ENCODE assay signal across 22 cellular contexts in the genomic region with DNA sequence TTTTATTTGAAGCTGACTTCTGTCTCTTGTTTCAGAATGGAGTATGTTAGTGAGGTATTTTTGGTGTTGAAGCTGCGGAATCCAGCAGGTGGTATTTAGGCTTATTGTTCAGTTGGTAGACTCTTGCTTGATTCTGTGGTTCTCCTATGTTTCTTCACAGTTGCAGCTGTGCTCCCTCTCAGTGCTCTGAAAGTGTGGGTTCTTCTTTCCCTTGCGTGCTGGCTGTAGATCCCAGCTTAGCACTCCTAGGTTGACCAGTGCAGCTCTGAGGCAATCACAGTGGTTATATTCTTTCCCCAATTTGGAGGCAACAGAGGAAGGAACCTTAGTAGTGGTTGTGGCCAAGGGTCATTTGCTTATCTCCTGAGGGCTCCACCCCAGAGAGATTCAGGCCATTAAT.
DNase-seq lines count a peak whose midpoint lies in the region; ATAC-seq and TF ChIP-seq lines count a peak whose summit lies in the region.
"Had no signal": no experiment of that assay in that cellular context is flagged by ENCODE, and none has a peak within 500 bp of the region (broad histone marks: within the 10 kb centered on the region; RNA-seq: fewer than 3 reads in every experiment).

No MANE protein-coding gene starts in this region.

- no peak overlapping the region for H3K27ac ChIP-seq in A673 (ENCODE audit: low read depth, low read length, poor library complexity, severe bottlenecking)
- H3K27ac ChIP-seq: KMS-11 had no signal

- no peak for TF ChIP-seq CTCF in neural crest cell (conservative IDR thresholded peaks at IDR 0.05)
- no peak for TF ChIP-seq CTCF in CD14-positive monocyte (IDR thresholded peaks at IDR 0.05)
- no peak for TF ChIP-seq CTCF in A673 (conservative IDR thresholded peaks at IDR 0.05; ENCODE audit: low read depth, low read length)

- no peak overlapping the region for H3K4me3 ChIP-seq in A673 (ENCODE audit: low read depth, low read length, poor library complexity, severe bottlenecking)

- H3K36me3 ChIP-seq in A673 (ENCODE audit: insufficient read depth, low read length, poor library complexity, severe bottlenecking) = no peaks in the 10 kb centered on the region
- H3K36me3 ChIP-seq: BE2C had no signal

- no peaks in the 10 kb centered on the region for H3K36me3 Mint-ChIP-seq in activated T-cell treated with anti-CD3 and anti-CD28 coated beads, Interleukin-2, amount 50 U/mL, for 72 hours (ENCODE audit: insufficient read depth in 2 of 2)
- H3K36me3 Mint-ChIP-seq in activated T-cell treated with anti-CD3 and anti-CD28 coated beads, Interleukin-2, amount 50 U/mL, for 24 hours (ENCODE audit: low read depth) = no peaks in the 10 kb centered on the region
- H3K36me3 Mint-ChIP-seq in neural crest cell (ENCODE audit: low read depth) (peaks cover 2% of the 10 kb centered on the region), CD14-positive monocyte (no peaks in the 10 kb centered on the region)
- H3K36me3 Mint-ChIP-seq: CD4-positive, alpha-beta memory T cell had no signal

- H3K4me1 Mint-ChIP-seq in activated T-cell treated with anti-CD3 and anti-CD28 coated beads, Interleukin-2, amount 50 U/mL, for 72 hours (ENCODE audit: low read depth) = peaks cover 7% of the 10 kb centered on the region
- H3K4me1 Mint-ChIP-seq in activated T-cell treated with anti-CD3 and anti-CD28 coated beads, Interleukin-2, amount 50 U/mL, for 24 hours (ENCODE audit: low read depth) = peaks cover 5% of the 10 kb centered on the region
- no peaks in the 10 kb centered on the region for H3K4me1 Mint-ChIP-seq in neural crest cell
- H3K4me1 Mint-ChIP-seq in CD14-positive monocyte = peaks cover 19% of the 10 kb centered on the region
- H3K4me1 Mint-ChIP-seq: CD4-positive, alpha-beta memory T cell had no signal

- H3K9me3 ChIP-seq in A673 (ENCODE audit: low read depth, low read length, poor library complexity, severe bottlenecking) = no peaks in the 10 kb centered on the region
- H3K9me3 ChIP-seq: BE2C had no signal

- no peak overlapping the region for H3K4me3 Mint-ChIP-seq in activated T-cell treated with anti-CD3 and anti-CD28 coated beads, Interleukin-2, amount 50 U/mL, for 72 hours
- no peak overlapping the region for H3K4me3 Mint-ChIP-seq in activated T-cell treated with anti-CD3 and anti-CD28 coated beads, Interleukin-2, amount 50 U/mL, for 24 hours
- H3K4me3 Mint-ChIP-seq in neural crest cell (no peak overlapping the region), CD14-positive monocyte (peak overlapping the region in 1 of 2 donors; percentile 21)
- H3K4me3 Mint-ChIP-seq: CD4-positive, alpha-beta memory T cell had no signal

- no peaks in the 10 kb centered on the region for H3K27me3 ChIP-seq in A673 (replicated peaks; ENCODE audit: insufficient read depth, low read depth, low read length, poor library complexity)
- H3K27me3 ChIP-seq: BE2C had no signal

- H3K27ac Mint-ChIP-seq in activated T-cell treated with anti-CD3 and anti-CD28 coated beads, Interleukin-2, amount 50 U/mL, for 72 hours = peak overlapping the region; percentile 13
- H3K27ac Mint-ChIP-seq in activated T-cell treated with anti-CD3 and anti-CD28 coated beads, Interleukin-2, amount 50 U/mL, for 24 hours = no peak overlapping the region
- H3K27ac Mint-ChIP-seq in neural crest cell (ENCODE audit: unreplicated experiment) (peak overlapping the region; percentile 73), CD14-positive monocyte (peak overlapping the region in 3 of 7 donors; percentile 1 to 58 (median 3))
- H3K27ac Mint-ChIP-seq: CD4-positive, alpha-beta memory T cell had no signal

- CTCF ChIA-PET in A673 (lab: Charles Lee) = no interaction called here

- no peak for DNase-seq in activated T-cell treated with anti-CD3 and anti-CD28 coated beads, Interleukin-2, amount 50 U/mL, for 72 hours
- DNase-seq in activated T-cell treated with anti-CD3 and anti-CD28 coated beads, Interleukin-2, amount 50 U/mL, for 24 hours = no peak
- peak; percentile 88 for DNase-seq in SKM-1 treated with dmso at 0.1 percent for 144 hours (lab: John Stamatoyannopoulos, UW; ENCODE audit: unreplicated experiment)
- DNase-seq in neural crest cell (ENCODE audit: low read depth, low spot score) = no peak
- no peak for DNase-seq in CD14-positive monocyte (ENCODE audit: low spot score)
- DNase-seq in A673 (ENCODE audit: low spot score) = no peak
- no peak for DNase-seq in posterior vena cava (ENCODE audit: low spot score)
- no peak for DNase-seq in HT-29 (ENCODE audit: low spot score)
- DNase-seq: 8988T; BE2C; CD4-positive, alpha-beta memory T cell; DMS153; GDM1; NCI-H1092 treated with DMSO at 0.1 percent for 48 hours; NCI-H146; NCI-H2029 treated with DMSO at 0.1 percent for 48 hours; NCI-H2171; NCI-H526; OCI-M1; SHP77 had no signal

- H3K27me3 Mint-ChIP-seq in activated T-cell treated with anti-CD3 and anti-CD28 coated beads, Interleukin-2, amount 50 U/mL, for 72 hours (ENCODE audit: low read depth) = no peaks in the 10 kb centered on the region
- no peaks in the 10 kb centered on the region for H3K27me3 Mint-ChIP-seq in activated T-cell treated with anti-CD3 and anti-CD28 coated beads, Interleukin-2, amount 50 U/mL, for 24 hours
- H3K27me3 Mint-ChIP-seq in neural crest cell (ENCODE audit: low read depth) (no peaks in the 10 kb centered on the region), CD14-positive monocyte (ENCODE audit: low read depth in 3 of 3) (no peaks in the 10 kb centered on the region)

- no TSS peak for BruUV-seq in A673 (replicated peaks; lab: Mats Ljungman, UMichigan)

- intact Hi-C loops in CD14-positive monocyte (cut with micrococcal nuclease) = no loop called here
- intact Hi-C loops in A673 (cut with micrococcal nuclease; ENCODE audit: unreplicated experiment) = no loop called here
- intact Hi-C loops in posterior vena cava (cut with DNase I) = no loop called here

- POLR2A ChIA-PET in A673 (lab: Charles Lee; ENCODE audit: low non-redundant PET) = no interaction called here

- H3K9me3 Mint-ChIP-seq in activated T-cell treated with anti-CD3 and anti-CD28 coated beads, Interleukin-2, amount 50 U/mL, for 72 hours = no peaks in the 10 kb centered on the region
- H3K9me3 Mint-ChIP-seq in activated T-cell treated with anti-CD3 and anti-CD28 coated beads, Interleukin-2, amount 50 U/mL, for 24 hours = no peaks in the 10 kb centered on the region
- peaks cover 14% of the 10 kb centered on the region for H3K9me3 Mint-ChIP-seq in neural crest cell
- H3K9me3 Mint-ChIP-seq in CD14-positive monocyte = peaks cover 0 to 6% (median 0%) of the 10 kb centered on the region in 7 donors
- H3K9me3 Mint-ChIP-seq: CD4-positive, alpha-beta memory T cell had no signal

- H3K4me1 ChIP-seq in A673 (ENCODE audit: insufficient read depth, low read length, poor library complexity, severe bottlenecking) = no peaks in the 10 kb centered on the region
- H3K4me1 ChIP-seq: BE2C had no signal

- ATAC-seq in activated T-cell treated with anti-CD3 and anti-CD28 coated beads, Interleukin-2, amount 50 U/mL, for 72 hours (replicated peaks in 1 of 2) = no peak
- ATAC-seq: SK-N-SH treated with all-trans-retinoic acid at 6 μM for 48 hours had no signal
